ENCODE assay signal across 26 cellular contexts in genomic region chr1:30810416-30811105, GRCh38. TPM values are rescaled to one million over a fixed set of nuclear protein-coding genes. Genes with fewer than 3 reads are reported as not detected.
DNase-seq lines count a peak whose midpoint lies in the region; ATAC-seq and TF ChIP-seq lines count a peak whose summit lies in the region.
"Had no signal": no experiment of that assay in that cellular context is flagged by ENCODE, and none has a peak within 500 bp of the region (broad histone marks: within the 10 kb centered on the region; RNA-seq: fewer than 3 reads in every experiment).

No MANE protein-coding gene starts in this region.

- no peaks in the 10 kb centered on the region for H3K79me2 ChIP-seq in ACC112 (ENCODE audit: control insufficient read depth, insufficient read depth, low read length, unreplicated experiment)
- H3K79me2 ChIP-seq in hepatocyte, result no peaks in the 10 kb centered on the region

- TF ChIP-seq CTCF in hepatocyte (IDR thresholded peaks at IDR 0.05; ENCODE audit: poor library complexity), result no peak

- H3K9me2 ChIP-seq in hepatocyte (replicated peaks; ENCODE audit: insufficient read depth), result no peaks in the 10 kb centered on the region

- no peak for ATAC-seq in GM21723 (IDR thresholded peaks at IDR 0.05; ENCODE audit: unreplicated experiment)
- ATAC-seq: activated CD4-positive, alpha-beta T cell treated with anti-CD3 and anti-CD28 coated beads for 36 hours; left colon; stimulated activated naive CD8-positive, alpha-beta T cell treated with anti-CD3 and anti-CD28 coated beads, Interleukin-15, Interleukin-2, amounts not matched to agents 100 U/mL and 50 U/mL, for 24 hours; T-cell had no signal

- H3K9ac ChIP-seq in rectal smooth muscle tissue (ENCODE audit: low read length), result no peak overlapping the region

- H3K4me1 ChIP-seq in ACC112 (ENCODE audit: control insufficient read depth, insufficient read depth, low read length, unreplicated experiment) (peaks cover 42% of the 10 kb centered on the region), SJCRH30 (peaks cover 80% of the 10 kb centered on the region), hepatocyte (ENCODE audit: insufficient read depth) (peaks cover 30% of the 10 kb centered on the region), rectal smooth muscle tissue (ENCODE audit: control insufficient read depth, insufficient read depth, low read length) (peaks cover 33% of the 10 kb centered on the region)

- no peak overlapping the region for H3K4me2 ChIP-seq in hepatocyte

- H3K27ac ChIP-seq in ACC112 (ENCODE audit: low read depth, low read length), result peak overlapping the region; percentile 46; the same call in 1 of the 2 replicates
- peak overlapping the region; percentile 79 for H3K27ac ChIP-seq in SJCRH30
- H3K27ac ChIP-seq in hepatocyte, result peak overlapping the region; percentile 69
- H3K27ac ChIP-seq in rectal smooth muscle tissue (ENCODE audit: low read depth, low read length), result peak overlapping the region; percentile 85
- H3K27ac ChIP-seq: HL-60, upper lobe of right lung had no signal

- WGBS in hepatocyte (ENCODE audit: low lambda C conversion rate, missing lambda C conversion rate), result 86% methylated on average over 14 of the region's 14 CpGs

- DNase-seq in SJCRH30, result no peak
- DNase-seq in hepatocyte (ENCODE audit: low spot score), result no peak
- DNase-seq in SHP77 (lab: John Stamatoyannopoulos, UW), result no peak
- DNase-seq in central memory CD4-positive, alpha-beta T cell, result no peak
- DNase-seq in stimulated activated CD8-positive, alpha-beta memory T cell treated with anti-CD3 and anti-CD28 coated beads, Interleukin-4, amount 100 ng/mL, for 48 hours, result no peak
- DNase-seq: activated CD4-positive, alpha-beta T cell treated with anti-CD3 and anti-CD28 coated beads for 36 hours; activated naive CD4-positive, alpha-beta T cell treated with anti-CD3 and anti-CD28 coated beads, Interleukin-2, amount 10 ng/mL, durations not matched to agents 7 days and 5 days; activated T-cell treated with anti-CD3 and anti-CD28 coated beads, Interleukin-2, amount 50 U/mL, for 48 hours; aorta; cerebellar nuclear complex; effector CD4-positive, alpha-beta T cell; left colon; MM.1S; NCI-H146; NCI-H2171 treated with DMSO at 0.1 percent for 48 hours; occipital lobe; right cardiac atrium; stimulated activated CD4-positive, alpha-beta T cell treated with anti-CD3 and anti-CD28 coated beads, Interleukin-1b, Interleukin-23, amount 100 ng/mL, for 48 hours; stimulated activated naive CD8-positive, alpha-beta T cell treated with anti-CD3 and anti-CD28 coated beads, Interleukin-15, Interleukin-2, amounts not matched to agents 100 U/mL and 50 U/mL, for 24 hours; T-cell; upper lobe of right lung had no signal

- H3K27me3 ChIP-seq in ACC112 (ENCODE audit: insufficient read depth, low read length), result no peaks in the 10 kb centered on the region
- no peaks in the 10 kb centered on the region for H3K27me3 ChIP-seq in SJCRH30
- H3K27me3 ChIP-seq in hepatocyte, result no peaks in the 10 kb centered on the region
- H3K27me3 ChIP-seq in rectal smooth muscle tissue (ENCODE audit: control insufficient read depth, insufficient read depth, low read length), result no peaks in the 10 kb centered on the region

- H3K9me3 ChIP-seq in SJCRH30 (replicated peaks) (no peaks in the 10 kb centered on the region), hepatocyte (ENCODE audit: low read depth) (no peaks in the 10 kb centered on the region)
- H3K9me3 ChIP-seq: upper lobe of right lung had no signal

- no peaks in the 10 kb centered on the region for H4K20me1 ChIP-seq in hepatocyte (ENCODE audit: insufficient read depth, poor library complexity, severe bottlenecking)

- H2AFZ ChIP-seq in ACC112 (ENCODE audit: low read length, unreplicated experiment) (no peak overlapping the region), hepatocyte (no peak overlapping the region)

- H3K4me3 ChIP-seq in ACC112 (ENCODE audit: low read depth, low read length), result no peak overlapping the region
- H3K4me3 ChIP-seq in SJCRH30, result no peak overlapping the region
- H3K4me3 ChIP-seq in hepatocyte, result no peak overlapping the region
- H3K4me3 ChIP-seq in rectal smooth muscle tissue (ENCODE audit: low read length), result no peak overlapping the region
- H3K4me3 ChIP-seq: upper lobe of right lung had no signal

- H3K36me3 ChIP-seq in ACC112 (ENCODE audit: insufficient read depth, low read length) (no peaks in the 10 kb centered on the region), SJCRH30 (no peaks in the 10 kb centered on the region), hepatocyte (replicated peaks; ENCODE audit: insufficient read depth, low read depth) (no peaks in the 10 kb centered on the region), rectal smooth muscle tissue (ENCODE audit: control insufficient read depth, insufficient read depth, low read length) (no peaks in the 10 kb centered on the region)
- H3K36me3 ChIP-seq: upper lobe of right lung had no signal

RNA-seq across cellular contexts. Expression of gene LAPTM5, which starts 53.0 kb away (rescaled TPM):
- total RNA-seq in SJCRH30 (2014; rRNA removed; shearing (Covaris generic)), result 31.5 and 34.9 TPM in 2 replicates
- 3.2 and 5.1 TPM in 2 replicates for total RNA-seq in hepatocyte
- polyA plus RNA-seq in hepatocyte, result 2.6 and 5.4 TPM in 2 replicates
- total RNA-seq: A673 had no signal
